ENCODE assay signal across 1 cellular context in the genomic region with DNA sequence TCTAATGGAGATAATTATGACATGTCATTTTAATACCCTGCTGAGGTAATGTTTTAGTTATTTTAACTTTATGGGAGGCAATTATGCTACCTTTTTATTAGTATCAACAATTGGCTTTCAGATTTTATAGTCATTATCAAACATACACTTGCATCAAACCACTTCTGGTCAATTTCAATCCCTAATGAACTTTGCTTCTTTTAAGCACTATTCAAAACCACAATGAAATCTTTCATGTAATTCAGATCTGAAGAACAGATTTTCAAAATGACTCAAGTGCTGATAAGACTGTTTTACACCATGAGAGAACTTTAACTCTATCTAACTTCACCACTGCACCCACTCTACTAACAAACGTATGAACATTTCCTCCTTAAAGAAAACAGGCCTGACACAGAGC.
TF ChIP-seq lines count a peak whose summit lies in the region.

No MANE protein-coding gene starts in this region.

TF ChIP-seq in HEK293, 187 proteins besides CTCF, POLR2A, EP300 and RAD21 (continued from another document):
- peak; percentile 26; the same call in 1 of the 2 replicates for TF ChIP-seq ZNF24 (tag by site-specific recombination; IDR thresholded peaks at IDR 0.05)
- peak; percentile 53; the same call in 1 of the 2 replicates for TF ChIP-seq SCRT2 (tag by site-specific recombination; IDR thresholded peaks at IDR 0.05)
- TF ChIP-seq, protein P1, sequence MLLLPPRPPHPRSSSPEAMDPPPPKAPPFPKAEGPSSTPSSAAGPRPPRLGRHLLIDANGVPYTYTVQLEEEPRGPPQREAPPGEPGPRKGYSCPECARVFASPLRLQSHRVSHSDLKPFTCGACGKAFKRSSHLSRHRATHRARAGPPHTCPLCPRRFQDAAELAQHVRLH (tag by site-specific recombination; IDR thresholded peaks at IDR 0.05) = peak; percentile 88
- TF ChIP-seq, protein P2, sequence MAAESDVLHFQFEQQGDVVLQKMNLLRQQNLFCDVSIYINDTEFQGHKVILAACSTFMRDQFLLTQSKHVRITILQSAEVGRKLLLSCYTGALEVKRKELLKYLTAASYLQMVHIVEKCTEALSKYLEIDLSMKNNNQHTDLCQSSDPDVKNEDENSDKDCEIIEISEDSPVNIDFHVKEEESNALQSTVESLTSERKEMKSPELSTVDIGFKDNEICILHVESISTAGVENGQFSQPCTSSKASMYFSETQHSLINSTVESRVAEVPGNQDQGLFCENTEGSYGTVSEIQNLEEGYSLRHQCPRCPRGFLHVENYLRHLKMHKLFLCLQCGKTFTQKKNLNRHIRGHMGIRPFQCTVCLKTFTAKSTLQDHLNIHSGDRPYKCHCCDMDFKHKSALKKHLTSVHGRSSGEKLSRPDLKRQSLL (tag by site-specific recombination; IDR thresholded peaks at IDR 0.05) = no peak
- peak; percentile 84 for TF ChIP-seq OSR2 (tag by site-specific recombination; IDR thresholded peaks at IDR 0.05)
- no peak for TF ChIP-seq ZNF341 (tag by site-specific recombination; IDR thresholded peaks at IDR 0.05; ENCODE audit: low read depth)
- TF ChIP-seq FEZF1 (tag by site-specific recombination; IDR thresholded peaks at IDR 0.05) = peak; percentile 82
- 0 out of 2 replicates have a peak, but pooled peaks have one; percentile 40 for TF ChIP-seq ZEB2 (tag by site-specific recombination; IDR thresholded peaks at IDR 0.05)
- peak; percentile 70 for TF ChIP-seq TCF7L2 (IDR thresholded peaks at IDR 0.05; ENCODE audit: borderline replicate concordance, low read depth, low read length)
- no peak for TF ChIP-seq ZFP37 (tag by site-specific recombination; IDR thresholded peaks at IDR 0.05)
- no peak for TF ChIP-seq ZNF561 (tag by site-specific recombination; IDR thresholded peaks at IDR 0.05; ENCODE audit: borderline replicate concordance)
- TF ChIP-seq, protein P3, sequence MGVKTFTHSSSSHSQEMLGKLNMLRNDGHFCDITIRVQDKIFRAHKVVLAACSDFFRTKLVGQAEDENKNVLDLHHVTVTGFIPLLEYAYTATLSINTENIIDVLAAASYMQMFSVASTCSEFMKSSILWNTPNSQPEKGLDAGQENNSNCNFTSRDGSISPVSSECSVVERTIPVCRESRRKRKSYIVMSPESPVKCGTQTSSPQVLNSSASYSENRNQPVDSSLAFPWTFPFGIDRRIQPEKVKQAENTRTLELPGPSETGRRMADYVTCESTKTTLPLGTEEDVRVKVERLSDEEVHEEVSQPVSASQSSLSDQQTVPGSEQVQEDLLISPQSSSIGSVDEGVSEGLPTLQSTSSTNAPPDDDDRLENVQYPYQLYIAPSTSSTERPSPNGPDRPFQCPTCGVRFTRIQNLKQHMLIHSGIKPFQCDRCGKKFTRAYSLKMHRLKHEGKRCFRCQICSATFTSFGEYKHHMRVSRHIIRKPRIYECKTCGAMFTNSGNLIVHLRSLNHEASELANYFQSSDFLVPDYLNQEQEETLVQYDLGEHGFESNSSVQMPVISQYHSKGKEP (tag by site-specific recombination; IDR thresholded peaks at IDR 0.05) = peak; percentile 34; the same call in 1 of the 2 replicates
- TF ChIP-seq ZBTB17 (tag by site-specific recombination; IDR thresholded peaks at IDR 0.05) = 0 out of 2 replicates have a peak, but pooled peaks have one; percentile 23
- TF ChIP-seq ZFP69B (tag by site-specific recombination; IDR thresholded peaks at IDR 0.05) = 0 out of 2 replicates have a peak, but pooled peaks have one; percentile 44
- TF ChIP-seq, protein P4, sequence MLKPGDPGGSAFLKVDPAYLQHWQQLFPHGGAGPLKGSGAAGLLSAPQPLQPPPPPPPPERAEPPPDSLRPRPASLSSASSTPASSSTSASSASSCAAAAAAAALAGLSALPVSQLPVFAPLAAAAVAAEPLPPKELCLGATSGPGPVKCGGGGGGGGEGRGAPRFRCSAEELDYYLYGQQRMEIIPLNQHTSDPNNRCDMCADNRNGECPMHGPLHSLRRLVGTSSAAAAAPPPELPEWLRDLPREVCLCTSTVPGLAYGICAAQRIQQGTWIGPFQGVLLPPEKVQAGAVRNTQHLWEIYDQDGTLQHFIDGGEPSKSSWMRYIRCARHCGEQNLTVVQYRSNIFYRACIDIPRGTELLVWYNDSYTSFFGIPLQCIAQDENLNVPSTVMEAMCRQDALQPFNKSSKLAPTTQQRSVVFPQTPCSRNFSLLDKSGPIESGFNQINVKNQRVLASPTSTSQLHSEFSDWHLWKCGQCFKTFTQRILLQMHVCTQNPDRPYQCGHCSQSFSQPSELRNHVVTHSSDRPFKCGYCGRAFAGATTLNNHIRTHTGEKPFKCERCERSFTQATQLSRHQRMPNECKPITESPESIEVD (tag by site-specific recombination; IDR thresholded peaks at IDR 0.05) = peak; percentile 96
- TF ChIP-seq, protein P5, sequence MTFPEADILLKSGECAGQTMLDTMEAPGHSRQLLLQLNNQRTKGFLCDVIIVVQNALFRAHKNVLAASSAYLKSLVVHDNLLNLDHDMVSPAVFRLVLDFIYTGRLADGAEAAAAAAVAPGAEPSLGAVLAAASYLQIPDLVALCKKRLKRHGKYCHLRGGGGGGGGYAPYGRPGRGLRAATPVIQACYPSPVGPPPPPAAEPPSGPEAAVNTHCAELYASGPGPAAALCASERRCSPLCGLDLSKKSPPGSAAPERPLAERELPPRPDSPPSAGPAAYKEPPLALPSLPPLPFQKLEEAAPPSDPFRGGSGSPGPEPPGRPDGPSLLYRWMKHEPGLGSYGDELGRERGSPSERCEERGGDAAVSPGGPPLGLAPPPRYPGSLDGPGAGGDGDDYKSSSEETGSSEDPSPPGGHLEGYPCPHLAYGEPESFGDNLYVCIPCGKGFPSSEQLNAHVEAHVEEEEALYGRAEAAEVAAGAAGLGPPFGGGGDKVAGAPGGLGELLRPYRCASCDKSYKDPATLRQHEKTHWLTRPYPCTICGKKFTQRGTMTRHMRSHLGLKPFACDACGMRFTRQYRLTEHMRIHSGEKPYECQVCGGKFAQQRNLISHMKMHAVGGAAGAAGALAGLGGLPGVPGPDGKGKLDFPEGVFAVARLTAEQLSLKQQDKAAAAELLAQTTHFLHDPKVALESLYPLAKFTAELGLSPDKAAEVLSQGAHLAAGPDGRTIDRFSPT (tag by site-specific recombination; IDR thresholded peaks at IDR 0.05) = peak; percentile 71
- TF ChIP-seq ZXDB (tag by site-specific recombination; IDR thresholded peaks at IDR 0.05) = peak; percentile 45
- peak; percentile 49; the same call in 1 of the 2 replicates for TF ChIP-seq HOXD13 (CRISPR knock-in tag; IDR thresholded peaks at IDR 0.05; ENCODE audit: borderline replicate concordance)
- peak; percentile 37; the same call in 1 of the 2 replicates for TF ChIP-seq SP7 (tag by site-specific recombination; IDR thresholded peaks at IDR 0.05)
- no peak for TF ChIP-seq ZNF175 (tag by site-specific recombination; IDR thresholded peaks at IDR 0.05)
- TF ChIP-seq, protein P6, sequence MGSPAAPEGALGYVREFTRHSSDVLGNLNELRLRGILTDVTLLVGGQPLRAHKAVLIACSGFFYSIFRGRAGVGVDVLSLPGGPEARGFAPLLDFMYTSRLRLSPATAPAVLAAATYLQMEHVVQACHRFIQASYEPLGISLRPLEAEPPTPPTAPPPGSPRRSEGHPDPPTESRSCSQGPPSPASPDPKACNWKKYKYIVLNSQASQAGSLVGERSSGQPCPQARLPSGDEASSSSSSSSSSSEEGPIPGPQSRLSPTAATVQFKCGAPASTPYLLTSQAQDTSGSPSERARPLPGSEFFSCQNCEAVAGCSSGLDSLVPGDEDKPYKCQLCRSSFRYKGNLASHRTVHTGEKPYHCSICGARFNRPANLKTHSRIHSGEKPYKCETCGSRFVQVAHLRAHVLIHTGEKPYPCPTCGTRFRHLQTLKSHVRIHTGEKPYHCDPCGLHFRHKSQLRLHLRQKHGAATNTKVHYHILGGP (tag by site-specific recombination; IDR thresholded peaks at IDR 0.05) = peak; percentile 20; the same call in 1 of the 2 replicates
- peak; percentile 48; the same call in 1 of the 2 replicates for TF ChIP-seq WT1 (tag by site-specific recombination; IDR thresholded peaks at IDR 0.05)
- TF ChIP-seq ZNF624 (tag by site-specific recombination; IDR thresholded peaks at IDR 0.05) = no peak
- TF ChIP-seq ZNF629 (tag by site-specific recombination; IDR thresholded peaks at IDR 0.05) = peak; percentile 57
- peak; percentile 74 for TF ChIP-seq BCL11A (tag by site-specific recombination; IDR thresholded peaks at IDR 0.05; ENCODE audit: low read depth)
- no peak for TF ChIP-seq ZNF302 (tag by site-specific recombination; IDR thresholded peaks at IDR 0.05; ENCODE audit: low read depth)
